In the genomic region with DNA sequence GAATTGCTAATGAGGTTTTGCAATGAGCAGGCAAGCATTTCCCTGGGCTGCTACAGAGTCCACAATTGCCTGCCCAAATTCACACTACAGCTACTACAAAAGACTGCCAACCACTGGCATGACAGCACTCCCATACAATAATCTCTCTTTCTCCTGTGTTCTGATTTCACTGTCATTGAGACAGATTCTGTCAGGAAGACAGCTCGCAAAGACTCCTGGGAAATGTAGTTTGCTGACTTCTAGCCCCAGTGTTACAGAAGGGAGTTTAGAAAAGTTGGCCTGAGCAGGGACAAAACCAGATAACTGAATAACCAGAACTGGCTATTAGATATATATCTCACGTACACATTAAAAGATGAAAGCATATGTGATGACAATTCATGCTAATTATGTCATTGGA, we compare ENCODE assay signal across 1 cellular context.
TF ChIP-seq lines count a peak whose summit lies in the region.

No MANE protein-coding gene starts in this region.

TF ChIP-seq in GM23338, 12 proteins besides CTCF, POLR2A, EP300 and RAD21 (continued from another document):
- TF ChIP-seq, protein P1, sequence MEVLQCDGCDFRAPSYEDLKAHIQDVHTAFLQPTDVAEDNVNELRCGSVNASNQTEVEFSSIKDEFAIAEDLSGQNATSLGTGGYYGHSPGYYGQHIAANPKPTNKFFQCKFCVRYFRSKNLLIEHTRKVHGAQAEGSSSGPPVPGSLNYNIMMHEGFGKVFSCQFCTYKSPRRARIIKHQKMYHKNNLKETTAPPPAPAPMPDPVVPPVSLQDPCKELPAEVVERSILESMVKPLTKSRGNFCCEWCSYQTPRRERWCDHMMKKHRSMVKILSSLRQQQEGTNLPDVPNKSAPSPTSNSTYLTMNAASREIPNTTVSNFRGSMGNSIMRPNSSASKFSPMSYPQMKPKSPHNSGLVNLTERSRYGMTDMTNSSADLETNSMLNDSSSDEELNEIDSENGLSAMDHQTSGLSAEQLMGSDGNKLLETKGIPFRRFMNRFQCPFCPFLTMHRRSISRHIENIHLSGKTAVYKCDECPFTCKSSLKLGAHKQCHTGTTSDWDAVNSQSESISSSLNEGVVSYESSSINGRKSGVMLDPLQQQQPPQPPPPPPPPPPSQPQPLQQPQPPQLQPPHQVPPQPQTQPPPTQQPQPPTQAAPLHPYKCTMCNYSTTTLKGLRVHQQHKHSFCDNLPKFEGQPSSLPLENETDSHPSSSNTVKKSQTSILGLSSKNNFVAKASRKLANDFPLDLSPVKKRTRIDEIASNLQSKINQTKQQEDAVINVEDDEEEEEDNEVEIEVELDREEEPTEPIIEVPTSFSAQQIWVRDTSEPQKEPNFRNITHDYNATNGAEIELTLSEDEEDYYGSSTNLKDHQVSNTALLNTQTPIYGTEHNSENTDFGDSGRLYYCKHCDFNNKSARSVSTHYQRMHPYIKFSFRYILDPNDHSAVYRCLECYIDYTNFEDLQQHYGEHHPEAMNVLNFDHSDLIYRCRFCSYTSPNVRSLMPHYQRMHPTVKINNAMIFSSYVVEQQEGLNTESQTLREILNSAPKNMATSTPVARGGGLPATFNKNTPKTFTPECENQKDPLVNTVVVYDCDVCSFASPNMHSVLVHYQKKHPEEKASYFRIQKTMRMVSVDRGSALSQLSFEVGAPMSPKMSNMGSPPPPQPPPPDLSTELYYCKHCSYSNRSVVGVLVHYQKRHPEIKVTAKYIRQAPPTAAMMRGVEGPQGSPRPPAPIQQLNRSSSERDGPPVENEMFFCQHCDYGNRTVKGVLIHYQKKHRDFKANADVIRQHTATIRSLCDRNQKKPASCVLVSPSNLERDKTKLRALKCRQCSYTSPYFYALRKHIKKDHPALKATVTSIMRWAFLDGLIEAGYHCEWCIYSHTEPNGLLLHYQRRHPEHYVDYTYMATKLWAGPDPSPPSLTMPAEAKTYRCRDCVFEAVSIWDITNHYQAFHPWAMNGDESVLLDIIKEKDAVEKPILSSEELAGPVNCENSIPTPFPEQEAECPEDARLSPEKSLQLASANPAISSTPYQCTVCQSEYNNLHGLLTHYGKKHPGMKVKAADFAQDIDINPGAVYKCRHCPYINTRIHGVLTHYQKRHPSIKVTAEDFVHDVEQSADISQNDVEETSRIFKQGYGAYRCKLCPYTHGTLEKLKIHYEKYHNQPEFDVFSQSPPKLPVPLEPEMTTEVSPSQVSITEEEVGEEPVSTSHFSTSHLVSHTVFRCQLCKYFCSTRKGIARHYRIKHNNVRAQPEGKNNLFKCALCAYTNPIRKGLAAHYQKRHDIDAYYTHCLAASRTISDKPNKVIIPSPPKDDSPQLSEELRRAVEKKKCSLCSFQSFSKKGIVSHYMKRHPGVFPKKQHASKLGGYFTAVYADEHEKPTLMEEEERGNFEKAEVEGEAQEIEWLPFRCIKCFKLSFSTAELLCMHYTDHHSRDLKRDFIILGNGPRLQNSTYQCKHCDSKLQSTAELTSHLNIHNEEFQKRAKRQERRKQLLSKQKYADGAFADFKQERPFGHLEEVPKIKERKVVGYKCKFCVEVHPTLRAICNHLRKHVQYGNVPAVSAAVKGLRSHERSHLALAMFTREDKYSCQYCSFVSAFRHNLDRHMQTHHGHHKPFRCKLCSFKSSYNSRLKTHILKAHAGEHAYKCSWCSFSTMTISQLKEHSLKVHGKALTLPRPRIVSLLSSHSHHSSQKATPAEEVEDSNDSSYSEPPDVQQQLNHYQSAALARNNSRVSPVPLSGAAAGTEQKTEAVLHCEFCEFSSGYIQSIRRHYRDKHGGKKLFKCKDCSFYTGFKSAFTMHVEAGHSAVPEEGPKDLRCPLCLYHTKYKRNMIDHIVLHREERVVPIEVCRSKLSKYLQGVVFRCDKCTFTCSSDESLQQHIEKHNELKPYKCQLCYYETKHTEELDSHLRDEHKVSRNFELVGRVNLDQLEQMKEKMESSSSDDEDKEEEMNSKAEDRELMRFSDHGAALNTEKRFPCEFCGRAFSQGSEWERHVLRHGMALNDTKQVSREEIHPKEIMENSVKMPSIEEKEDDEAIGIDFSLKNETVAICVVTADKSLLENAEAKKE (CRISPR knock-in tag; IDR thresholded peaks at IDR 0.05), result no peak
- TF ChIP-seq JUNB (IDR thresholded peaks at IDR 0.05; ENCODE audit: unreplicated experiment) (no peak), CREB1 (CRISPR knock-in tag; IDR thresholded peaks at IDR 0.05; ENCODE audit: low read depth) (no peak), EZH2phosphoT487 (IDR thresholded peaks at IDR 0.05; ENCODE audit: unreplicated experiment) (no peak), ZNF331 (CRISPR knock-in tag; IDR thresholded peaks at IDR 0.05; ENCODE audit: low read depth) (no peak), POLR2AphosphoS5 (IDR thresholded peaks at IDR 0.05; ENCODE audit: low read depth) (no peak), STAT1 (IDR thresholded peaks at IDR 0.05; ENCODE audit: unreplicated experiment) (no peak), EZH2 (IDR thresholded peaks at IDR 0.05; ENCODE audit: low read depth, unreplicated experiment) (no peak)
- TF ChIP-seq, protein P2, sequence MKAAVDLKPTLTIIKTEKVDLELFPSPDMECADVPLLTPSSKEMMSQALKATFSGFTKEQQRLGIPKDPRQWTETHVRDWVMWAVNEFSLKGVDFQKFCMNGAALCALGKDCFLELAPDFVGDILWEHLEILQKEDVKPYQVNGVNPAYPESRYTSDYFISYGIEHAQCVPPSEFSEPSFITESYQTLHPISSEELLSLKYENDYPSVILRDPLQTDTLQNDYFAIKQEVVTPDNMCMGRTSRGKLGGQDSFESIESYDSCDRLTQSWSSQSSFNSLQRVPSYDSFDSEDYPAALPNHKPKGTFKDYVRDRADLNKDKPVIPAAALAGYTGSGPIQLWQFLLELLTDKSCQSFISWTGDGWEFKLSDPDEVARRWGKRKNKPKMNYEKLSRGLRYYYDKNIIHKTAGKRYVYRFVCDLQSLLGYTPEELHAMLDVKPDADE (IDR thresholded peaks at IDR 0.05), result no peak
